ENCODE assay signal across 22 cellular contexts in the genomic region with DNA sequence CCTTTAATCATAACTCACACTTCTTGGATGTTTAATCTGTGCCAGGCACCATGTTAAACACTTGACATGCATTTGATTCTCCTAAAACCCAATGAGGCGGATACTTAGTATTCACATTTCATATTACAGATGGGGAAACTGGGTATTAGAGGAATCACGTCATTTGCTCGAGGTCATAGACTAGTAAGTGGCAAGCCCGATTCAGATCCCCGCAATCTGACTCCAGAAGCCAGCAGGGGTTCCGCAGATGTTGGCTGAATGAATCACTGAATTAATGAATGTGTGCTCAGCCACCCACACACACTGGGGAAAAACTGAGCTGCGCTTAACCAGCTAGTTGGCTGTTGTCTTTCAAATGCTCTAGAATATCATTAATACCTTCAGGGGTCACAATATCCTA. TPM values are rescaled to one million over a fixed set of nuclear protein-coding genes. Genes with fewer than 3 reads are reported as not detected.
A peak's percentile ranks its signal among the peaks of the same experiment; 100 is the strongest.
DNase-seq lines count a peak whose midpoint lies in the region; ATAC-seq and TF ChIP-seq lines count a peak whose summit lies in the region.
"Had no signal": no experiment of that assay in that cellular context is flagged by ENCODE, and none has a peak within 500 bp of the region (broad histone marks: within the 10 kb centered on the region; RNA-seq: fewer than 3 reads in every experiment).

No MANE protein-coding gene starts in this region.

- intact Hi-C loops in mammary epithelial cell (cut with micrococcal nuclease) (no loop called here), body of pancreas (cut with DNase I) (no loop called here)

- no peaks in the 10 kb centered on the region for H3K79me2 ChIP-seq in neural progenitor cell (ENCODE audit: low read depth)
- no peaks in the 10 kb centered on the region for H3K79me2 ChIP-seq in mammary epithelial cell (ENCODE audit: insufficient read depth, low read length)

- H3K27me3 ChIP-seq in neural progenitor cell (no peaks in the 10 kb centered on the region), mammary epithelial cell (ENCODE audit: insufficient read depth, low read length) (no peaks in the 10 kb centered on the region), body of pancreas (no peaks in the 10 kb centered on the region)
- H3K27me3 ChIP-seq: adrenal gland, gastroesophageal sphincter had no signal

- TF ChIP-seq CTCF in HFF-Myc (IDR thresholded peaks at IDR 0.05; ENCODE audit: low read depth, low read length, missing control alignments), result no peak
- TF ChIP-seq CTCF in neural progenitor cell (IDR thresholded peaks at IDR 0.05), result no peak
- no peak for TF ChIP-seq CTCF in mammary epithelial cell (conservative IDR thresholded peaks at IDR 0.05 in 1 of 2, IDR thresholded peaks at IDR 0.05 in 1 of 2; ENCODE audit: extremely low read depth in 1 of 2, insufficient read depth in 1 of 2, low read depth in 1 of 2, low read length in 2 of 2)
- no peak for TF ChIP-seq CTCF in body of pancreas (IDR thresholded peaks at IDR 0.05)

- dilution Hi-C loops in mammary epithelial cell (cut with HindIII; ENCODE audit: low sequenced_read_pairs), result no loop called here

- H3K4me2 ChIP-seq in neural progenitor cell (no peak overlapping the region), mammary epithelial cell (ENCODE audit: insufficient read depth, low read depth, low read length) (no peak overlapping the region)

- BruUV-seq in mammary epithelial cell (replicated peaks; lab: Mats Ljungman, UMichigan), result no TSS peak

- H3K4me3 ChIP-seq in HFF-Myc (replicated peaks; ENCODE audit: low read depth, low read length) (no peak overlapping the region), neural progenitor cell (no peak overlapping the region), mammary epithelial cell (replicated peaks in 1 of 3; ENCODE audit: insufficient read depth in 1 of 3, low read depth in 2 of 3, low read length in 3 of 3) (no peak overlapping the region), body of pancreas (no peak overlapping the region)
- H3K4me3 ChIP-seq: adrenal gland, gastroesophageal sphincter, lung had no signal

- no peaks in the 10 kb centered on the region for H3F3A ChIP-seq in neural progenitor cell (ENCODE audit: low read depth)

- H3K4me1 Mint-ChIP-seq in neural progenitor cell, result peaks cover 13% of the 10 kb centered on the region
- H3K4me1 Mint-ChIP-seq: CD4-positive, CD25-positive, alpha-beta regulatory T cell; stimulated activated naive CD8-positive, alpha-beta T cell treated with anti-CD3 and anti-CD28 coated beads, Interleukin-15, amount 100 ng/mL, for 72 hours had no signal

- H3K9ac ChIP-seq in neural progenitor cell (no peak overlapping the region), mammary epithelial cell (ENCODE audit: insufficient read depth, low read length) (no peak overlapping the region)

- H2AFZ ChIP-seq in neural progenitor cell (replicated peaks) (no peak overlapping the region), mammary epithelial cell (ENCODE audit: low read depth, low read length) (no peak overlapping the region)

- no peak for ATAC-seq in body of pancreas
- ATAC-seq: gastroesophageal sphincter; stimulated activated naive CD8-positive, alpha-beta T cell treated with anti-CD3 and anti-CD28 coated beads, Interleukin-15, amount 100 ng/mL, for 72 hours had no signal

- TF ChIP-seq POLR2A in body of pancreas (IDR thresholded peaks at IDR 0.05), result no peak

- peaks cover 2% of the 10 kb centered on the region for H3K27me3 Mint-ChIP-seq in neural progenitor cell (ENCODE audit: insufficient read depth, low read depth)
- H3K27me3 Mint-ChIP-seq: CD4-positive, CD25-positive, alpha-beta regulatory T cell had no signal

- no peaks in the 10 kb centered on the region for H3K9me3 ChIP-seq in neural progenitor cell (ENCODE audit: low read depth)
- H3K9me3 ChIP-seq in mammary epithelial cell (replicated peaks; ENCODE audit: insufficient read depth, low read length), result no peaks in the 10 kb centered on the region
- no peaks in the 10 kb centered on the region for H3K9me3 ChIP-seq in body of pancreas
- H3K9me3 ChIP-seq: adrenal gland, gastroesophageal sphincter had no signal

- H3K36me3 ChIP-seq in neural progenitor cell (no peaks in the 10 kb centered on the region), mammary epithelial cell (ENCODE audit: insufficient read depth, low read length) (no peaks in the 10 kb centered on the region), body of pancreas (replicated peaks in 1 of 2; ENCODE audit: insufficient read depth in 1 of 2, low read depth in 2 of 2) (no peaks in the 10 kb centered on the region)
- H3K36me3 ChIP-seq: adrenal gland had no signal

- H4K20me1 ChIP-seq in neural progenitor cell (ENCODE audit: low read depth) (no peaks in the 10 kb centered on the region), mammary epithelial cell (ENCODE audit: insufficient read depth, low read length) (no peaks in the 10 kb centered on the region)

- no peak overlapping the region for H3K27ac Mint-ChIP-seq in neural progenitor cell
- H3K27ac Mint-ChIP-seq: CD4-positive, CD25-positive, alpha-beta regulatory T cell; natural killer cell treated with Interleukin-12 subunit alpha and Interleukin-12 subunit beta and Interleukin-15 and Interleukin-18, amount 100 ng/mL, for 72 hours had no signal

- H3K27ac ChIP-seq in neural progenitor cell (no peak overlapping the region), mammary epithelial cell (ENCODE audit: insufficient read depth, low read depth, low read length) (no peak overlapping the region), body of pancreas (no peak overlapping the region)
- H3K27ac ChIP-seq: 22Rv1, adrenal gland, gastroesophageal sphincter, VCaP had no signal

- 95% methylated on average over 7 of the region's 7 CpGs for WGBS in mammary epithelial cell (ENCODE audit: low coverage, missing lambda C conversion rate)
- WGBS in body of pancreas, 2 donors, result 92 to 95% methylated on average over 7 of the region's 7 CpGs

- H3K4me3 Mint-ChIP-seq in neural progenitor cell, result no peak overlapping the region
- H3K4me3 Mint-ChIP-seq: CD4-positive, CD25-positive, alpha-beta regulatory T cell; natural killer cell treated with Interleukin-12 subunit alpha and Interleukin-12 subunit beta and Interleukin-15 and Interleukin-18, amount 100 ng/mL, for 72 hours; stimulated activated naive CD8-positive, alpha-beta T cell treated with anti-CD3 and anti-CD28 coated beads, Interleukin-15, amount 100 ng/mL, for 72 hours had no signal

- H3K9me3 Mint-ChIP-seq in neural progenitor cell, result no peaks in the 10 kb centered on the region
- H3K9me3 Mint-ChIP-seq: natural killer cell treated with Interleukin-12 subunit alpha and Interleukin-12 subunit beta and Interleukin-15 and Interleukin-18, amount 100 ng/mL, for 72 hours; stimulated activated naive CD8-positive, alpha-beta T cell treated with anti-CD3 and anti-CD28 coated beads, Interleukin-15, amount 100 ng/mL, for 72 hours had no signal

- peaks cover 17% of the 10 kb centered on the region for H3K4me1 ChIP-seq in neural progenitor cell
- H3K4me1 ChIP-seq in mammary epithelial cell (ENCODE audit: insufficient read depth, low read length), result no peaks in the 10 kb centered on the region
- no peaks in the 10 kb centered on the region for H3K4me1 ChIP-seq in body of pancreas
- H3K4me1 ChIP-seq: adrenal gland, gastroesophageal sphincter had no signal

- CTCF ChIA-PET in mammary epithelial cell (lab: Charles Lee; ENCODE audit: low non-redundant PET), result no interaction called here

- in situ Hi-C loops in mammary epithelial cell (cut with MboI; ENCODE audit: low sequenced_read_pairs in 2 of 2), result no loop called here

- H3K36me3 Mint-ChIP-seq in neural progenitor cell, result peaks cover 3% of the 10 kb centered on the region
- H3K36me3 Mint-ChIP-seq: CD4-positive, CD25-positive, alpha-beta regulatory T cell; natural killer cell treated with Interleukin-12 subunit alpha and Interleukin-12 subunit beta and Interleukin-15 and Interleukin-18, amount 100 ng/mL, for 72 hours had no signal

- DNase-seq in NCI-H146 (lab: John Stamatoyannopoulos, UW) (peak; percentile 13), NCI-H146 treated with DMSO at 0.1 percent for 48 hours (lab: John Stamatoyannopoulos, UW; ENCODE audit: unreplicated experiment) (no peak), HFF-Myc (ENCODE audit: extremely low read depth, low read depth) (peak; percentile 27), astrocyte of the hippocampus (ENCODE audit: low read depth, low spot score) (peak; percentile 90), neural progenitor cell (ENCODE audit: low spot score) (peak; percentile 49), NCI-H187 (lab: John Stamatoyannopoulos, UW) (no peak), mammary epithelial cell (no peak), body of pancreas (no peak)
- DNase-seq: activated CD8-positive, alpha-beta memory T cell treated with anti-CD3 and anti-CD28 coated beads for 24 hours; adrenal gland; CD4-positive, CD25-positive, alpha-beta regulatory T cell; Kasumi-1; NCI-H187 treated with DMSO at 0.1 percent for 48 hours; NCI-H774; retina; RPMI8226; stimulated activated naive CD8-positive, alpha-beta T cell treated with anti-CD3 and anti-CD28 coated beads, Interleukin-15, amount 100 ng/mL, for 72 hours had no signal

RNA-seq across cellular contexts. Expression of a gene that starts 22.5 kb away (rescaled TPM):
- total RNA-seq in neural progenitor cell (ENCODE audit: low replicate concordance), result 0.84 and 10.0 TPM in 2 replicates
- total RNA-seq in mammary epithelial cell, result not detected
- polyA plus RNA-seq in mammary epithelial cell, result 0.18 TPM
- not detected for polyA minus RNA-seq in mammary epithelial cell
- 1 to 10 TPM in 1 of 2 donors, not detected in 1; 1.0 TPM for total RNA-seq in body of pancreas
- total RNA-seq: CD4-positive, CD25-positive, alpha-beta regulatory T cell; natural killer cell treated with Interleukin-12 subunit alpha and Interleukin-12 subunit beta and Interleukin-15 and Interleukin-18, amount 100 ng/mL, for 72 hours had no signal
- polyA plus RNA-seq: CD4-positive, CD25-positive, alpha-beta regulatory T cell had no signal

Comparison
In these comparisons a context has a peak if more than half of its experiments do, and no peak if none do; other contexts are left out.
1. DNase-seq: peak in NCI-H146 (single experiment), HFF-Myc (single experiment), astrocyte of the hippocampus (single experiment) and neural progenitor cell (single experiment); none in NCI-H146 treated with DMSO at 0.1 percent for 48 hours (single experiment), NCI-H187 (0 of 2), mammary epithelial cell (single experiment) and body of pancreas (0 of 4).